17 cellular contexts compared by ENCODE assay signal in genomic region chr14:34994668-34995067, GRCh38. TPM values are rescaled to one million over a fixed set of nuclear protein-coding genes. Genes with fewer than 3 reads are reported as not detected.
DNase-seq lines count a peak whose midpoint lies in the region; ATAC-seq, FAIRE-seq and TF ChIP-seq lines count a peak whose summit lies in the region.
"Had no signal": no experiment of that assay in that cellular context is flagged by ENCODE, and none has a peak within 500 bp of the region (broad histone marks: within the 10 kb centered on the region; RNA-seq: fewer than 3 reads in every experiment).

No MANE protein-coding gene starts in this region.

- no peaks in the 10 kb centered on the region for H3K27me3 ChIP-seq in CD4-positive, alpha-beta memory T cell (ENCODE audit: insufficient read depth, low read length)
- H3K27me3 ChIP-seq: BLaER1 had no signal

- no peaks in the 10 kb centered on the region for H3K9me3 Mint-ChIP-seq in CD4-positive, alpha-beta memory T cell
- no peaks in the 10 kb centered on the region for H3K9me3 Mint-ChIP-seq in immature natural killer cell
- no peaks in the 10 kb centered on the region for H3K9me3 Mint-ChIP-seq in nephron progenitor cell

- DNase-seq in CD4-positive, alpha-beta memory T cell = no peak
- DNase-seq in HEK293T (ENCODE audit: extremely low spot score) = no peak
- no peak for DNase-seq in immature natural killer cell
- DNase-seq in nephron progenitor cell = no peak
- no peak for DNase-seq in RCC 7860 (ENCODE audit: low spot score)
- no peak for DNase-seq in activated CD8-positive, alpha-beta memory T cell treated with anti-CD3 and anti-CD28 coated beads, Interleukin-2, amount 50 U/mL, for 48 hours
- DNase-seq: Calu3, NCI-H1092, NCI-H1694, NCI-H748 treated with DMSO at 0.1 percent for 48 hours, SK-N-SH had no signal

- FAIRE-seq in RCC 7860 (lab: Jason Lieb, UNC) = no peak
- FAIRE-seq: GM12892, H1 had no signal

- intact Hi-C loops in CD4-positive, alpha-beta memory T cell (cut with micrococcal nuclease) = no loop called here

- POLR2A ChIA-PET in CD4-positive, alpha-beta memory T cell (lab: Charles Lee; ENCODE audit: partially characterized antibody) = no interaction called here
- POLR2A ChIA-PET in HEK293T (lab: Yijun Ruan, JAX) = interaction anchor here (0.7 to 1.0 kb wide), 2 partner anchors 12 to 51 kb away, joined by 3 read pairs; partner anchors contain the start of genes FAM177A1 and SRP54

- no peak overlapping the region for H3K4me3 ChIP-seq in CD4-positive, alpha-beta memory T cell (ENCODE audit: low read length in 2 of 2)
- H3K4me3 ChIP-seq: BLaER1 had no signal

- H3K36me3 ChIP-seq in CD4-positive, alpha-beta memory T cell (ENCODE audit: insufficient read depth, low read length) = no peaks in the 10 kb centered on the region

- CTCF ChIA-PET in CD4-positive, alpha-beta memory T cell (lab: Charles Lee; ENCODE audit: partially characterized antibody) = no interaction called here
- CTCF ChIA-PET in HEK293T (lab: Yijun Ruan, JAX) = interaction anchor here (0.6 kb wide), 1 partner anchor 27 kb away, joined by 4 read pairs; no protein-coding TSS in a partner anchor

- no peak for ATAC-seq in HG02571 (IDR thresholded peaks at IDR 0.05; ENCODE audit: unreplicated experiment)
- ATAC-seq: Right ventricle myocardium inferior had no signal

- H3K27ac ChIP-seq in CD4-positive, alpha-beta memory T cell (ENCODE audit: low read depth, low read length) = no peak overlapping the region
- H3K27ac ChIP-seq: BLaER1, KMS-11 had no signal

- TF ChIP-seq CTCF in nephron progenitor cell (IDR thresholded peaks at IDR 0.05) = no peak

- H3K9me3 ChIP-seq in CD4-positive, alpha-beta memory T cell (ENCODE audit: control insufficient read depth in 1 of 2, low read length in 2 of 2) = no peaks in the 10 kb centered on the region
- H3K9me3 ChIP-seq: BLaER1, SK-N-SH had no signal

- H3K27ac Mint-ChIP-seq in CD4-positive, alpha-beta memory T cell = peak overlapping the region in 5 of 7 donors; percentile 15 to 72 (median 31)
- H3K27ac Mint-ChIP-seq in immature natural killer cell (peak overlapping the region in 4 of 6 donors; percentile 9 to 69 (median 30)), nephron progenitor cell (peak overlapping the region; percentile 0)

- no peaks in the 10 kb centered on the region for H3K27me3 Mint-ChIP-seq in CD4-positive, alpha-beta memory T cell
- H3K27me3 Mint-ChIP-seq in immature natural killer cell (ENCODE audit: low read depth in 3 of 3) = no peaks in the 10 kb centered on the region
- H3K27me3 Mint-ChIP-seq in nephron progenitor cell (ENCODE audit: low read depth, poor library complexity) = no peaks in the 10 kb centered on the region

- peak overlapping the region in 1 of 8 donors; percentile 13 for H3K4me3 Mint-ChIP-seq in CD4-positive, alpha-beta memory T cell
- peak overlapping the region in 1 of 5 donors; percentile 3 for H3K4me3 Mint-ChIP-seq in immature natural killer cell
- no peak overlapping the region for H3K4me3 Mint-ChIP-seq in nephron progenitor cell

- peaks cover 20 to 27% (median 23%) of the 10 kb centered on the region in 4 donors for H3K4me1 Mint-ChIP-seq in CD4-positive, alpha-beta memory T cell
- H3K4me1 Mint-ChIP-seq in immature natural killer cell (peaks cover 18 to 58% of the 10 kb centered on the region in 2 donors), nephron progenitor cell (peaks cover 11% of the 10 kb centered on the region)

- H3K36me3 Mint-ChIP-seq in CD4-positive, alpha-beta memory T cell = peaks cover 13 to 21% of the 10 kb centered on the region in 2 donors
- H3K36me3 Mint-ChIP-seq in immature natural killer cell (peaks cover 0 to 6% (median 0%) of the 10 kb centered on the region in 3 donors), nephron progenitor cell (ENCODE audit: low read depth) (peaks cover 4% of the 10 kb centered on the region)

- H3K4me1 ChIP-seq in CD4-positive, alpha-beta memory T cell (ENCODE audit: insufficient read depth, low read length) = peaks cover 13% of the 10 kb centered on the region

TF ChIP-seq in HEK293T, 16 proteins besides CTCF, POLR2A, EP300 and RAD21:
- TF ChIP-seq SP1 (IDR thresholded peaks at IDR 0.05) (no peak), SUZ12 (IDR thresholded peaks at IDR 0.05) (no peak), LEF1 (IDR thresholded peaks at IDR 0.05; ENCODE audit: borderline replicate concordance) (no peak), ZNF384 (IDR thresholded peaks at IDR 0.05) (peak; percentile 80)
TF ChIP-seq in HEK293T: peak in this region for 1.

RNA-seq across cellular contexts. Expression of gene SRP54, which starts 11.9 kb away (rescaled TPM):
- 10 to 100 TPM; 59.8 to 62.7 TPM for total RNA-seq in CD4-positive, alpha-beta memory T cell
- polyA plus RNA-seq in CD4-positive, alpha-beta memory T cell = 10 to 100 TPM; 31.6 to 49.2 TPM
- 10 to 100 TPM; 25.4 to 50.6 (median 29.5) TPM for polyA plus RNA-seq in immature natural killer cell

RNA-seq across cellular contexts. Expression of gene FAM177A1, which starts 51.4 kb away (rescaled TPM):
- total RNA-seq in CD4-positive, alpha-beta memory T cell = 10 to 100 TPM; 35.2 to 41.5 TPM
- 10 to 100 TPM; 46.8 to 60.0 TPM for polyA plus RNA-seq in CD4-positive, alpha-beta memory T cell
- polyA plus RNA-seq in immature natural killer cell = 10 to 100 TPM; 42.5 to 75.3 (median 47.7) TPM
